22 cellular contexts compared by ENCODE assay signal in genomic region chr17:79273660-79274059, GRCh38.
"Had no signal": no experiment of that assay in that cellular context is flagged by ENCODE, and none has a peak within 500 bp of the region (broad histone marks: within the 10 kb centered on the region; RNA-seq: fewer than 3 reads in every experiment).

No MANE protein-coding gene starts in this region.

- ATAC-seq: activated T-helper 17 cell treated with anti-CD3 and anti-CD28 coated beads, Interleukin-2, amount 50 U/mL, for 72 hours had no signal

- H3K4me2 ChIP-seq: KMS-11 had no signal

- DNase-seq: activated B cell treated with CpG ODN at 0.5 μM for 24 hours; activated CD4-positive, alpha-beta memory T cell treated with anti-CD3 and anti-CD28 coated beads, Interleukin-2, amount 10 ng/mL, durations not matched to agents 7 days and 5 days; activated CD4-positive, alpha-beta T cell treated with anti-CD3 and anti-CD28 coated beads, Interleukin-2, amount 10 ng/mL, durations not matched to agents 7 days and 5 days; activated gamma-delta T cell; activated naive CD4-positive, alpha-beta T cell treated with anti-CD3 and anti-CD28 coated beads for 36 hours; activated T-cell treated with anti-CD3 and anti-CD28 coated beads for 4 hours; activated T-cell treated with anti-CD3 and anti-CD28 coated beads, Interleukin-2, amount 50 U/mL, for 48 hours; MV-4-11; NCI-H146; NCI-H187 treated with DMSO at 0.1 percent for 48 hours; NCI-H2171; NCI-H510A; NCI-H526 treated with DMSO at 0.1 percent for 48 hours; SHP77 had no signal

- FAIRE-seq: astrocyte, RCC 7860 had no signal

- H3K9me3 ChIP-seq: MG63, SJSA1 had no signal

- H3K9ac ChIP-seq: KMS-11 had no signal

- H3K36me3 ChIP-seq: cardiac muscle cell, MG63, SJSA1 had no signal

- H3K27me3 ChIP-seq: cardiac muscle cell had no signal

- H3K4me3 ChIP-seq: cardiac muscle cell, coronary artery, MG63, SJSA1 had no signal

- H3K27ac ChIP-seq: cardiac muscle cell, coronary artery, KMS-11, SJSA1 had no signal
